In the genomic region with DNA sequence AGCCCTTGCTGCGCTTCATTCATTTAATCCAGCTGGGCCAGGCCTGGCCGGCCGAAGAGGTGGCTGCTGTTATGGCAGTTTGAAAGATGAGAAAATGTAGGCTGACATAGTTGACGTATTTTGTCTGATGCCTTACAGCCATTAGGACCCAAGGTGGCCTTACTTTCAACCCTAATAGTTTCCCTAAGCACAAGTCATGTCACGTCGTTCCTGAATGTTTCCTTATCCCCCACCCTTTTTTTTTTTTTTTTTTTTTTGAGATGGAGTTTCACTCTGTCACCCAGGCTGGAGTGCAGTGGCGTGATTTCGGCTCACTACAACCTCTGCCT, we compare ENCODE assay signal across 8 cellular contexts. TPM values are rescaled to one million over a fixed set of nuclear protein-coding genes. Genes with fewer than 3 reads are reported as not detected.
DNase-seq lines count a peak whose midpoint lies in the region; ATAC-seq, FAIRE-seq and TF ChIP-seq lines count a peak whose summit lies in the region.

No MANE protein-coding gene starts in this region.

- ATAC-seq in left colon, result no peak

- no peak for DNase-seq in A673 (ENCODE audit: low spot score)
- no peak for DNase-seq in bronchial epithelial cell (ENCODE audit: low read depth)
- DNase-seq in AG08395 (ENCODE audit: low spot score), result no peak
- no peak for DNase-seq in 8988T
- no peak for DNase-seq in retina
- no peak for DNase-seq in left colon

- POLR2A ChIA-PET in A673 (lab: Charles Lee; ENCODE audit: low non-redundant PET), result no interaction called here

- CTCF ChIA-PET in A673 (lab: Charles Lee), result interaction anchor here (0.7 kb wide), 1 partner anchor 327 kb away, joined by 9 read pairs; no protein-coding TSS in a partner anchor

- peaks cover 5% of the 10 kb centered on the region for H3K4me1 ChIP-seq in A673 (ENCODE audit: insufficient read depth, low read length, poor library complexity, severe bottlenecking)
- H3K4me1 ChIP-seq in HUES64 (ENCODE audit: insufficient read depth, low read length), result peaks cover 13% of the 10 kb centered on the region; the same call in 1 of the 2 replicates
- peaks cover 12% of the 10 kb centered on the region for H3K4me1 ChIP-seq in muscle layer of colon (ENCODE audit: insufficient read depth, low read length)

- WGBS in HUES64, result 51% methylated on average over 7 of the region's 8 CpGs

- no peaks in the 10 kb centered on the region for H3K36me3 ChIP-seq in A673 (ENCODE audit: insufficient read depth, low read length, poor library complexity, severe bottlenecking)
- peaks cover 12% of the 10 kb centered on the region; the same call in 1 of the 2 replicates for H3K36me3 ChIP-seq in HUES64 (ENCODE audit: insufficient read depth, low read length)
- H3K36me3 ChIP-seq in bronchial epithelial cell (ENCODE audit: control insufficient read depth, insufficient read depth, low read length), result peaks cover 1% of the 10 kb centered on the region
- H3K36me3 ChIP-seq in muscle layer of colon (ENCODE audit: insufficient read depth, low read length), result no peaks in the 10 kb centered on the region

- H3K27me3 ChIP-seq in A673 (replicated peaks; ENCODE audit: insufficient read depth, low read depth, low read length, poor library complexity) (no peaks in the 10 kb centered on the region), HUES64 (ENCODE audit: insufficient read depth, low read length) (no peaks in the 10 kb centered on the region), bronchial epithelial cell (ENCODE audit: control insufficient read depth, insufficient read depth, low read length) (no peaks in the 10 kb centered on the region), muscle layer of colon (ENCODE audit: control insufficient read depth in 1 of 2, insufficient read depth in 2 of 2, low read length in 2 of 2) (no peaks in the 10 kb centered on the region)

- TF ChIP-seq CTCF in A673 (conservative IDR thresholded peaks at IDR 0.05; ENCODE audit: low read depth, low read length) (no peak), bronchial epithelial cell (IDR thresholded peaks at IDR 0.05; ENCODE audit: insufficient read depth, low read length, severe bottlenecking) (no peak)

- H3K4me3 ChIP-seq in A673 (ENCODE audit: low read depth, low read length, poor library complexity, severe bottlenecking) (peak overlapping the region; percentile 76), HUES64 (ENCODE audit: low read length) (peak overlapping the region; percentile 84), bronchial epithelial cell (ENCODE audit: low read depth, low read length) (peak overlapping the region; percentile 84), muscle layer of colon (ENCODE audit: low read depth in 1 of 2, low read length in 2 of 2) (peak overlapping the region; percentile 80 to 96)

- intact Hi-C loops in A673 (cut with micrococcal nuclease; ENCODE audit: unreplicated experiment) (no loop called here), left colon (cut with DNase I, micrococcal nuclease) (loop anchor here in 1 of 2 donors (5.0 kb wide), 1 partner anchor 107 kb away; a partner anchor contains a TSS)

- H3K9me3 ChIP-seq in A673 (ENCODE audit: low read depth, low read length, poor library complexity, severe bottlenecking) (no peaks in the 10 kb centered on the region), HUES64 (ENCODE audit: insufficient read depth, low read depth, low read length) (no peaks in the 10 kb centered on the region), muscle layer of colon (ENCODE audit: low read length) (no peaks in the 10 kb centered on the region)

- H3K9ac ChIP-seq in HUES64 (ENCODE audit: low read depth, low read length) (peak overlapping the region; percentile 86; the same call in 1 of the 2 replicates), muscle layer of colon (ENCODE audit: low read length) (no peak overlapping the region)

- H3K27ac ChIP-seq in A673 (ENCODE audit: low read depth, low read length, poor library complexity, severe bottlenecking) (peak overlapping the region; percentile 70), HUES64 (ENCODE audit: low read depth, low read length) (no peak overlapping the region), muscle layer of colon (ENCODE audit: low read depth, low read length) (no peak overlapping the region)

- FAIRE-seq in bronchial epithelial cell (lab: Jason Lieb, UNC), result no peak

- no TSS peak for BruUV-seq in A673 (replicated peaks; lab: Mats Ljungman, UMichigan)

RNA-seq across cellular contexts. Expression of a gene that starts 0.3 kb away (rescaled TPM):
- total RNA-seq in A673 (2021) (115 and 123 TPM in 2 replicates), bronchial epithelial cell (30.3 and 31.3 TPM in 2 replicates), left colon (100 to 1,000 TPM in 1 of 2 donors, 10 to 100 TPM in 1; 96.3 to 130 TPM)
- polyA plus RNA-seq in HUES64 (2013, experiment 1 of 2), result 150 TPM
- polyA plus RNA-seq in HUES64 (2013, experiment 2 of 2), result 146 TPM

RNA-seq across cellular contexts. Expression of a gene that starts 49.9 kb away (rescaled TPM):
- total RNA-seq in A673 (2021) (16.9 and 21.3 TPM in 2 replicates), bronchial epithelial cell (23.4 and 27.9 TPM in 2 replicates), left colon (10 to 100 TPM; 12.1 to 12.3 TPM)
- polyA plus RNA-seq in HUES64 (2013, experiment 1 of 2), result 17.3 TPM
- 15.7 TPM for polyA plus RNA-seq in HUES64 (2013, experiment 2 of 2)
